In the genomic region with DNA sequence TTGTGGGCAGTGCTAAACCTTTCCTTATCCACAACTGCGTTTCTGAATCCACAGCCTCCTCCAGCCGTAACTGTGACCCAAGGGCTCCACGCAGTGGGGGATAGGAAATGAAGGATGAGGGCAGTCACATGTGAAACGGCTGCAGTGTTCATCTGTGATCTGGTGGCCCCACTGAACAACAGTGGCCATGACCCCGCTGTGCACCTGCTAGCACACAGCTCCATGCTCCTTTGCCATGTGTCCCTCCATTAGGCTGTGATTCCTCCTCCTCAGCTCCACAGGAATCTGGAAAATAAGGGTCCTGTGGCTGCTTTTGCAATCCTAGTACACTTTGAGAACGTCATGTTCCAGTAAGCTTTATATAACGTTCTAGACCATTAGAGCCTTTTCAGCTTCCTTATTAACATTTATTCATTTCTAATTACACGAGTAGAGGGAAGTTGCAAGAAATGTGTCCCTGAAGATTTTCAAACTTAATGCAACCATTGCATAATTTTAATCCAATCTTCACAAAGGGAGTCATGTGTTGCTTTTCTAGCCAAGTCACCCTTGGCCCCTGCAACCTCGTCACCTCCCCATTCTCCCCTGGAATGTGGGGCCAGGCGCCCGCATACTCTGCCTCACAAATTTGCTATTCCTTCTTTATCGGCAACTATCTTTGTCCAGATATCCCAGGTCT, we compare ENCODE assay signal across 1 cellular context.
TF ChIP-seq lines count a peak whose summit lies in the region.

No MANE protein-coding gene starts in this region.

TF ChIP-seq in SK-N-SH, 30 proteins besides CTCF, POLR2A, EP300 and RAD21 (continued from another document):
- TF ChIP-seq, protein P1, sequence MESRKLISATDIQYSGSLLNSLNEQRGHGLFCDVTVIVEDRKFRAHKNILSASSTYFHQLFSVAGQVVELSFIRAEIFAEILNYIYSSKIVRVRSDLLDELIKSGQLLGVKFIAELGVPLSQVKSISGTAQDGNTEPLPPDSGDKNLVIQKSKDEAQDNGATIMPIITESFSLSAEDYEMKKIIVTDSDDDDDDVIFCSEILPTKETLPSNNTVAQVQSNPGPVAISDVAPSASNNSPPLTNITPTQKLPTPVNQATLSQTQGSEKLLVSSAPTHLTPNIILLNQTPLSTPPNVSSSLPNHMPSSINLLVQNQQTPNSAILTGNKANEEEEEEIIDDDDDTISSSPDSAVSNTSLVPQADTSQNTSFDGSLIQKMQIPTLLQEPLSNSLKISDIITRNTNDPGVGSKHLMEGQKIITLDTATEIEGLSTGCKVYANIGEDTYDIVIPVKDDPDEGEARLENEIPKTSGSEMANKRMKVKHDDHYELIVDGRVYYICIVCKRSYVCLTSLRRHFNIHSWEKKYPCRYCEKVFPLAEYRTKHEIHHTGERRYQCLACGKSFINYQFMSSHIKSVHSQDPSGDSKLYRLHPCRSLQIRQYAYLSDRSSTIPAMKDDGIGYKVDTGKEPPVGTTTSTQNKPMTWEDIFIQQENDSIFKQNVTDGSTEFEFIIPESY (IDR thresholded peaks at IDR 0.05; ENCODE audit: borderline replicate concordance, low read depth), result no peak
- TF ChIP-seq SMC3 (IDR thresholded peaks at IDR 0.05; ENCODE audit: low read depth, low read length), result peak; percentile 57
